ENCODE assay signal across 1 cellular context in the genomic region with DNA sequence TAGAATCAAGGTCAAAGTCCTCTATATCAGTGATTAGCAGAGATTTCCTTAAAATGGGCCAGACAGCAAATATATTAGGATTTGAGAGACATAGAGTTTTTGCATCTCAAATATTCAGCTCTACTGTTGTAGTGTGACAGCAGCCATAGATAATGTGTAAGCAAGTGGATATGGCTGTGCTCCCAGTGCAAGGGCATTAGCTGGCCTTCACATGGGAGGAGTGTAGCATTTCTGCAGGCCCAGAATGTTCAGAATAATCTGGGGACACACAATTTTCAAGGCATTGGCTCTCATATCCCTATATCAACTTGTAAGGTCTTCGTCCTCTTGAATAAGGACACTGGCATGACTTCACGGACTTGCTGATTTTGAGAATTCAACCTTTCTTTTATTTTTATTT.
TF ChIP-seq lines count a peak whose summit lies in the region.

No MANE protein-coding gene starts in this region.

TF ChIP-seq in IMR-90, 13 proteins besides CTCF, POLR2A, EP300 and RAD21 (continued from another document):
- TF ChIP-seq CEBPB (IDR thresholded peaks at IDR 0.05; ENCODE audit: low read depth, low read length) (no peak), SMC3 (IDR thresholded peaks at IDR 0.05; ENCODE audit: low read depth, low read length) (no peak), MAZ (IDR thresholded peaks at IDR 0.05; ENCODE audit: borderline replicate concordance, low read depth, low read length) (no peak), MAFK (IDR thresholded peaks at IDR 0.05; ENCODE audit: low read depth, low read length) (no peak), CHD1 (IDR thresholded peaks at IDR 0.05; ENCODE audit: low read depth, low read length) (no peak), RCOR1 (IDR thresholded peaks at IDR 0.05; ENCODE audit: insufficient replicate concordance, low read length) (no peak), NFE2L2 (IDR thresholded peaks at IDR 0.05; ENCODE audit: low read depth, low read length) (no peak)
TF ChIP-seq in IMR-90: peak in this region for 0.
